1 cellular context compared by ENCODE assay signal in the genomic region with DNA sequence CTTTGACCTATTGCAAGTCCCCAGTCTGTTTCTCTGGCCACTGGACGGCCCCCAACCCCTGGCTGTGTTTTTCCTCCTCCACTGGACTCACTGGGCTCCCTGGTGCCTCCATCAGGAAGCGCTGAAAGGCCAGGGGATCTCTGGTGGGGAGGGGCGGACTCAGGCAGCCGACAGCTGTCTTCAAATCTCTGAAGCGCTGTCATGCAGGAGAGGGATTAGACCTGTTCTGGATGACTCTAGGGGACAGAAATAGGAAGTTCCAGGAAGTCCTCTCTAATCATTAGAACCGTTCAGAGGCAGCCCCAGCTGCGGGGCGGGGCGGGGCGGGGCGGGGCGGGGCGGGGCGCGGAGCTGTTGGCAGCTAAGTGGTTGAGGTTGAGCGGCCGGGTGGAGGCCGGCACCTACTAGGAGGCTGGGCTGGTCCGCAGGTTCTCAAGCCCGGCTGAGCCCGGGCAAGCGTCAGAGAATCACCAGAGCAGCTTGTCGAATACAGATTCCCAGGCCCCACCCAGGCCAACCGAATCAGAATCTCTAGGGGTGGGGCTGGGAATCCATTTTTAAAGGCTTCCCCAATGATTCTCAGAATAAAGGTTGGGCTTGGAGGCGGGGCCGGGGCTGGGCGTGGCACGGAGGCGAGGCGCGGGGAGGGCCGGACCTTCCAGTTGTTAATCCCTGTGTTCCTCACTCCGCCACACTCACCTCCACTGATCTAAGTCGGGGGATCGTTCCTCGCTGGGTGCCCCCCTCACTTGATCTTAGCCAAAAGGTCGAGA.
TF ChIP-seq lines count a peak whose summit lies in the region.

No MANE protein-coding gene starts in this region.

TF ChIP-seq in K562, 482 proteins besides CTCF, POLR2A, EP300 and RAD21 (continued from another document and continues in another):
- TF ChIP-seq STAT6 (CRISPR knock-in tag; IDR thresholded peaks at IDR 0.05): 0 out of 2 replicates have a peak, but pooled peaks have one; percentile 29
- TF ChIP-seq ARID1B (IDR thresholded peaks at IDR 0.05): peak; percentile 65
- peak; percentile 40 for TF ChIP-seq BCOR (IDR thresholded peaks at IDR 0.05)
- no peak for TF ChIP-seq CGGBP1 (CRISPR knock-in tag; IDR thresholded peaks at IDR 0.05)
- TF ChIP-seq, protein P1, sequence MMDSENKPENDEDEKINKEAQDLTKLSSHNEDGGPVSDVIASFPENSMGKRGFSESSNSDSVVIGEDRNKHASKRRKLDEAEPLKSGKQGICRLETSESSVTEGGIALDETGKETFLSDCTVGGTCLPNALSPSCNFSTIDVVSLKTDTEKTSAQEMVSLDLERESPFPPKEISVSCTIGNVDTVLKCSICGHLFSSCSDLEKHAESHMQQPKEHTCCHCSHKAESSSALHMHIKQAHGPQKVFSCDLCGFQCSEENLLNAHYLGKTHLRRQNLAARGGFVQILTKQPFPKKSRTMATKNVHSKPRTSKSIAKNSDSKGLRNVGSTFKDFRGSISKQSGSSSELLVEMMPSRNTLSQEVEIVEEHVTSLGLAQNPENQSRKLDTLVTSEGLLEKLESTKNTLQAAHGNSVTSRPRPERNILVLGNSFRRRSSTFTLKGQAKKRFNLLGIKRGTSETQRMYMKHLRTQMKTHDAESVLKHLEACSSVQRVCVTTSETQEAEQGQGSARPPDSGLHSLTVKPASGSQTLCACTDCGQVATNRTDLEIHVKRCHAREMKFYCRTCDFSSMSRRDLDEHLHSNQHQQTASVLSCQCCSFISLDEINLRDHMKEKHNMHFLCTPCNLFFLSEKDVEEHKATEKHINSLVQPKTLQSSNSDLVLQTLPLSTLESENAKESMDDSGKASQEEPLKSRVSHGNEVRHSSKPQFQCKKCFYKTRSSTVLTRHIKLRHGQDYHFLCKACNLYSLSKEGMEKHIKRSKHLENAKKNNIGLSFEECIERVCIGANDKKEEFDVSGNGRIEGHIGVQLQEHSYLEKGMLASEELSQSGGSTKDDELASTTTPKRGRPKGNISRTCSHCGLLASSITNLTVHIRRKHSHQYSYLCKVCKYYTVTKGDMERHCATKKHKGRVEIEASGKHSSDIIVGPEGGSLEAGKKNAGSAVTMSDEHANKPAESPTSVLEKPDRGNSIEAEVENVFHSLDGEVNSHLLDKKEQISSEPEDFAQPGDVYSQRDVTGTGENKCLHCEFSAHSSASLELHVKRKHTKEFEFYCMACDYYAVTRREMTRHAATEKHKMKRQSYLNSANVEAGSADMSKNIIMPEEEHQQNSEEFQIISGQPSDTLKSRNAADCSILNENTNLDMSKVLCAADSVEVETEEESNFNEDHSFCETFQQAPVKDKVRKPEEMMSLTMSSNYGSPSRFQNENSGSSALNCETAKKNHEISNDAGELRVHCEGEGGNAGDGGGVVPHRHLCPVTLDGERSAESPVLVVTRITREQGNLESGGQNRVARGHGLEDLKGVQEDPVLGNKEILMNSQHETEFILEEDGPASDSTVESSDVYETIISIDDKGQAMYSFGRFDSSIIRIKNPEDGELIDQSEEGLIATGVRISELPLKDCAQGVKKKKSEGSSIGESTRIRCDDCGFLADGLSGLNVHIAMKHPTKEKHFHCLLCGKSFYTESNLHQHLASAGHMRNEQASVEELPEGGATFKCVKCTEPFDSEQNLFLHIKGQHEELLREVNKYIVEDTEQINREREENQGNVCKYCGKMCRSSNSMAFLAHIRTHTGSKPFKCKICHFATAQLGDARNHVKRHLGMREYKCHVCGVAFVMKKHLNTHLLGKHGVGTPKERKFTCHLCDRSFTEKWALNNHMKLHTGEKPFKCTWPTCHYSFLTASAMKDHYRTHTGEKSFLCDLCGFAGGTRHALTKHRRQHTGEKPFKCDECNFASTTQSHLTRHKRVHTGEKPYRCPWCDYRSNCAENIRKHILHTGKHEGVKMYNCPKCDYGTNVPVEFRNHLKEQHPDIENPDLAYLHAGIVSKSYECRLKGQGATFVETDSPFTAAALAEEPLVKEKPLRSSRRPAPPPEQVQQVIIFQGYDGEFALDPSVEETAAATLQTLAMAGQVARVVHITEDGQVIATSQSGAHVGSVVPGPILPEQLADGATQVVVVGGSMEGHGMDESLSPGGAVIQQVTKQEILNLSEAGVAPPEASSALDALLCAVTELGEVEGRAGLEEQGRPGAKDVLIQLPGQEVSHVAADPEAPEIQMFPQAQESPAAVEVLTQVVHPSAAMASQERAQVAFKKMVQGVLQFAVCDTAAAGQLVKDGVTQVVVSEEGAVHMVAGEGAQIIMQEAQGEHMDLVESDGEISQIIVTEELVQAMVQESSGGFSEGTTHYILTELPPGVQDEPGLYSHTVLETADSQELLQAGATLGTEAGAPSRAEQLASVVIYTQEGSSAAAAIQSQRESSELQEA (IDR thresholded peaks at IDR 0.05; ENCODE audit: low read depth): no peak
- no peak for TF ChIP-seq TRIM28 (IDR thresholded peaks at IDR 0.05)
- peak; percentile 36; the same call in 1 of the 2 replicates for TF ChIP-seq NCOA1 (IDR thresholded peaks at IDR 0.05; ENCODE audit: low read depth)
- TF ChIP-seq, protein P2, sequence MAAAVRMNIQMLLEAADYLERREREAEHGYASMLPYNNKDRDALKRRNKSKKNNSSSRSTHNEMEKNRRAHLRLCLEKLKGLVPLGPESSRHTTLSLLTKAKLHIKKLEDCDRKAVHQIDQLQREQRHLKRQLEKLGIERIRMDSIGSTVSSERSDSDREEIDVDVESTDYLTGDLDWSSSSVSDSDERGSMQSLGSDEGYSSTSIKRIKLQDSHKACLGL (CRISPR knock-in tag; IDR thresholded peaks at IDR 0.05; ENCODE audit: borderline replicate concordance, poor library complexity, severe bottlenecking): no peak
- TF ChIP-seq C11orf30 (IDR thresholded peaks at IDR 0.05; ENCODE audit: low read depth): no peak
- TF ChIP-seq ZNF644 (tag; IDR thresholded peaks at IDR 0.05; ENCODE audit: low read depth): no peak
- TF ChIP-seq ZNF146 (CRISPR knock-in tag; IDR thresholded peaks at IDR 0.05; ENCODE audit: unreplicated experiment): no peak
- no peak for TF ChIP-seq SMAD2 (IDR thresholded peaks at IDR 0.05; ENCODE audit: low read depth, low read length)
- TF ChIP-seq, protein P3, sequence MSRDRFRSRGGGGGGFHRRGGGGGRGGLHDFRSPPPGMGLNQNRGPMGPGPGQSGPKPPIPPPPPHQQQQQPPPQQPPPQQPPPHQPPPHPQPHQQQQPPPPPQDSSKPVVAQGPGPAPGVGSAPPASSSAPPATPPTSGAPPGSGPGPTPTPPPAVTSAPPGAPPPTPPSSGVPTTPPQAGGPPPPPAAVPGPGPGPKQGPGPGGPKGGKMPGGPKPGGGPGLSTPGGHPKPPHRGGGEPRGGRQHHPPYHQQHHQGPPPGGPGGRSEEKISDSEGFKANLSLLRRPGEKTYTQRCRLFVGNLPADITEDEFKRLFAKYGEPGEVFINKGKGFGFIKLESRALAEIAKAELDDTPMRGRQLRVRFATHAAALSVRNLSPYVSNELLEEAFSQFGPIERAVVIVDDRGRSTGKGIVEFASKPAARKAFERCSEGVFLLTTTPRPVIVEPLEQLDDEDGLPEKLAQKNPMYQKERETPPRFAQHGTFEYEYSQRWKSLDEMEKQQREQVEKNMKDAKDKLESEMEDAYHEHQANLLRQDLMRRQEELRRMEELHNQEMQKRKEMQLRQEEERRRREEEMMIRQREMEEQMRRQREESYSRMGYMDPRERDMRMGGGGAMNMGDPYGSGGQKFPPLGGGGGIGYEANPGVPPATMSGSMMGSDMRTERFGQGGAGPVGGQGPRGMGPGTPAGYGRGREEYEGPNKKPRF (IDR thresholded peaks at IDR 0.05; ENCODE audit: low read depth, low read length): no peak
- TF ChIP-seq, protein P4, sequence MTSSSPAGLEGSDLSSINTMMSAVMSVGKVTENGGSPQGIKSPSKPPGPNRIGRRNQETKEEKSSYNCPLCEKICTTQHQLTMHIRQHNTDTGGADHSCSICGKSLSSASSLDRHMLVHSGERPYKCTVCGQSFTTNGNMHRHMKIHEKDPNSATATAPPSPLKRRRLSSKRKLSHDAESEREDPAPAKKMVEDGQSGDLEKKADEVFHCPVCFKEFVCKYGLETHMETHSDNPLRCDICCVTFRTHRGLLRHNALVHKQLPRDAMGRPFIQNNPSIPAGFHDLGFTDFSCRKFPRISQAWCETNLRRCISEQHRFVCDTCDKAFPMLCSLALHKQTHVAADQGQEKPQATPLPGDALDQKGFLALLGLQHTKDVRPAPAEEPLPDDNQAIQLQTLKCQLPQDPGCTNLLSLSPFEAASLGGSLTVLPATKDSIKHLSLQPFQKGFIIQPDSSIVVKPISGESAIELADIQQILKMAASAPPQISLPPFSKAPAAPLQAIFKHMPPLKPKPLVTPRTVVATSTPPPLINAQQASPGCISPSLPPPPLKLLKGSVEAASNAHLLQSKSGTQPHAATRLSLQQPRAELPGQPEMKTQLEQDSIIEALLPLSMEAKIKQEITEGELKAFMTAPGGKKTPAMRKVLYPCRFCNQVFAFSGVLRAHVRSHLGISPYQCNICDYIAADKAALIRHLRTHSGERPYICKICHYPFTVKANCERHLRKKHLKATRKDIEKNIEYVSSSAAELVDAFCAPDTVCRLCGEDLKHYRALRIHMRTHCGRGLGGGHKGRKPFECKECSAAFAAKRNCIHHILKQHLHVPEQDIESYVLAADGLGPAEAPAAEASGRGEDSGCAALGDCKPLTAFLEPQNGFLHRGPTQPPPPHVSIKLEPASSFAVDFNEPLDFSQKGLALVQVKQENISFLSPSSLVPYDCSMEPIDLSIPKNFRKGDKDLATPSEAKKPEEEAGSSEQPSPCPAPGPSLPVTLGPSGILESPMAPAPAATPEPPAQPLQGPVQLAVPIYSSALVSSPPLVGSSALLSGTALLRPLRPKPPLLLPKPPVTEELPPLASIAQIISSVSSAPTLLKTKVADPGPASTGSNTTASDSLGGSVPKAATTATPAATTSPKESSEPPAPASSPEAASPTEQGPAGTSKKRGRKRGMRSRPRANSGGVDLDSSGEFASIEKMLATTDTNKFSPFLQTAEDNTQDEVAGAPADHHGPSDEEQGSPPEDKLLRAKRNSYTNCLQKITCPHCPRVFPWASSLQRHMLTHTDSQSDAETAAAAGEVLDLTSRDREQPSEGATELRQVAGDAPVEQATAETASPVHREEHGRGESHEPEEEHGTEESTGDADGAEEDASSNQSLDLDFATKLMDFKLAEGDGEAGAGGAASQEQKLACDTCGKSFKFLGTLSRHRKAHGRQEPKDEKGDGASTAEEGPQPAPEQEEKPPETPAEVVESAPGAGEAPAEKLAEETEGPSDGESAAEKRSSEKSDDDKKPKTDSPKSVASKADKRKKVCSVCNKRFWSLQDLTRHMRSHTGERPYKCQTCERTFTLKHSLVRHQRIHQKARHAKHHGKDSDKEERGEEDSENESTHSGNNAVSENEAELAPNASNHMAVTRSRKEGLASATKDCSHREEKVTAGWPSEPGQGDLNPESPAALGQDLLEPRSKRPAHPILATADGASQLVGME (CRISPR knock-in tag; IDR thresholded peaks at IDR 0.05): no peak
- TF ChIP-seq ZNF354B (CRISPR knock-in tag; IDR thresholded peaks at IDR 0.05): no peak
- no peak for TF ChIP-seq SMARCB1 (IDR thresholded peaks at IDR 0.05; ENCODE audit: insufficient read length, low read depth)
- TF ChIP-seq FOXK1 (CRISPR knock-in tag; IDR thresholded peaks at IDR 0.05; ENCODE audit: borderline replicate concordance): no peak
- TF ChIP-seq MCM7 (IDR thresholded peaks at IDR 0.05): no peak
- TF ChIP-seq SIRT6 (IDR thresholded peaks at IDR 0.05; ENCODE audit: low read depth, low read length): no peak
- TF ChIP-seq CBFA2T3 (IDR thresholded peaks at IDR 0.05): peak; percentile 83
- TF ChIP-seq ZKSCAN8 (CRISPR knock-in tag; IDR thresholded peaks at IDR 0.05): no peak
- TF ChIP-seq RHOXF2B (CRISPR knock-in tag; conservative IDR thresholded peaks at IDR 0.05): no peak
- TF ChIP-seq, protein P5, sequence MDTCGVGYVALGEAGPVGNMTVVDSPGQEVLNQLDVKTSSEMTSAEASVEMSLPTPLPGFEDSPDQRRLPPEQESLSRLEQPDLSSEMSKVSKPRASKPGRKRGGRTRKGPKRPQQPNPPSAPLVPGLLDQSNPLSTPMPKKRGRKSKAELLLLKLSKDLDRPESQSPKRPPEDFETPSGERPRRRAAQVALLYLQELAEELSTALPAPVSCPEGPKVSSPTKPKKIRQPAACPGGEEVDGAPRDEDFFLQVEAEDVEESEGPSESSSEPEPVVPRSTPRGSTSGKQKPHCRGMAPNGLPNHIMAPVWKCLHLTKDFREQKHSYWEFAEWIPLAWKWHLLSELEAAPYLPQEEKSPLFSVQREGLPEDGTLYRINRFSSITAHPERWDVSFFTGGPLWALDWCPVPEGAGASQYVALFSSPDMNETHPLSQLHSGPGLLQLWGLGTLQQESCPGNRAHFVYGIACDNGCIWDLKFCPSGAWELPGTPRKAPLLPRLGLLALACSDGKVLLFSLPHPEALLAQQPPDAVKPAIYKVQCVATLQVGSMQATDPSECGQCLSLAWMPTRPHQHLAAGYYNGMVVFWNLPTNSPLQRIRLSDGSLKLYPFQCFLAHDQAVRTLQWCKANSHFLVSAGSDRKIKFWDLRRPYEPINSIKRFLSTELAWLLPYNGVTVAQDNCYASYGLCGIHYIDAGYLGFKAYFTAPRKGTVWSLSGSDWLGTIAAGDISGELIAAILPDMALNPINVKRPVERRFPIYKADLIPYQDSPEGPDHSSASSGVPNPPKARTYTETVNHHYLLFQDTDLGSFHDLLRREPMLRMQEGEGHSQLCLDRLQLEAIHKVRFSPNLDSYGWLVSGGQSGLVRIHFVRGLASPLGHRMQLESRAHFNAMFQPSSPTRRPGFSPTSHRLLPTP (IDR thresholded peaks at IDR 0.05; ENCODE audit: borderline replicate concordance, extremely low read depth, insufficient read length): no peak
- TF ChIP-seq ADNP (tag; IDR thresholded peaks at IDR 0.05): no peak
- TF ChIP-seq NUFIP1 (IDR thresholded peaks at IDR 0.05; ENCODE audit: partially characterized antibody): no peak
- TF ChIP-seq E2F4 (CRISPR knock-in tag; IDR thresholded peaks at IDR 0.05; ENCODE audit: low read depth): no peak
